ENCODE assay signal across 1 cellular context in the genomic region with DNA sequence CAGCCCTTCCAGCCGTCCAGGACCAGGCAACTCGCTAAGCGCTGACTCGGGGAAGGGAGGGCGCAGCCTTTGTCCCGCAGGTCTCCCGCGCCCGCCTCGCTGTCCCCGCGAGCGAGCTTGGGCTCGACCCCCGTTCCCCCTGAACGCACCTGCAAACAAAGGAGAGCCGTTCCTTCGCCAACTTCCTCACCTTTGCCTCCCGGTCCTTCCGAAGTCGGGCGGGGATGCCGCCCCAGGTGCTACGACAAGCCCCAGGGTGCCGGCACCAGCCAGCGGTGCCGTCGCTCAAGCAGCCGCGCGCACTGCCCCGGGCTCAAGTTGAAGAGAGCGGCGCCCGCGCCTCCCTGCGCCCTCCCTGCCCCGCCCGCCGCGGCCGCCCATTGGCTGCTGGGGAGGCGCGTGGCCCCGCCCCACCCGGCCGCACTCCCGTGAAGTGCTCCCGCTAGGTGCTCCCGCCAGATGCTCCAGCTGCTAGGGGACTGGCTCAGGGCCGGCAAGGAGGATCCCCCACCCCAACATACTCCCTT.
TF ChIP-seq lines count a peak whose summit lies in the region.

No MANE protein-coding gene starts in this region.

TF ChIP-seq in HEK293, 187 proteins besides CTCF, POLR2A, EP300 and RAD21 (continued from another document and continues in another):
- TF ChIP-seq, protein P1, sequence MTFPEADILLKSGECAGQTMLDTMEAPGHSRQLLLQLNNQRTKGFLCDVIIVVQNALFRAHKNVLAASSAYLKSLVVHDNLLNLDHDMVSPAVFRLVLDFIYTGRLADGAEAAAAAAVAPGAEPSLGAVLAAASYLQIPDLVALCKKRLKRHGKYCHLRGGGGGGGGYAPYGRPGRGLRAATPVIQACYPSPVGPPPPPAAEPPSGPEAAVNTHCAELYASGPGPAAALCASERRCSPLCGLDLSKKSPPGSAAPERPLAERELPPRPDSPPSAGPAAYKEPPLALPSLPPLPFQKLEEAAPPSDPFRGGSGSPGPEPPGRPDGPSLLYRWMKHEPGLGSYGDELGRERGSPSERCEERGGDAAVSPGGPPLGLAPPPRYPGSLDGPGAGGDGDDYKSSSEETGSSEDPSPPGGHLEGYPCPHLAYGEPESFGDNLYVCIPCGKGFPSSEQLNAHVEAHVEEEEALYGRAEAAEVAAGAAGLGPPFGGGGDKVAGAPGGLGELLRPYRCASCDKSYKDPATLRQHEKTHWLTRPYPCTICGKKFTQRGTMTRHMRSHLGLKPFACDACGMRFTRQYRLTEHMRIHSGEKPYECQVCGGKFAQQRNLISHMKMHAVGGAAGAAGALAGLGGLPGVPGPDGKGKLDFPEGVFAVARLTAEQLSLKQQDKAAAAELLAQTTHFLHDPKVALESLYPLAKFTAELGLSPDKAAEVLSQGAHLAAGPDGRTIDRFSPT (tag by site-specific recombination; IDR thresholded peaks at IDR 0.05) = no peak
- TF ChIP-seq HOXD13 (CRISPR knock-in tag; IDR thresholded peaks at IDR 0.05; ENCODE audit: borderline replicate concordance) (no peak), ZBTB21 (tag by site-specific recombination; IDR thresholded peaks at IDR 0.05) (no peak), ZNF174 (tag by site-specific recombination; IDR thresholded peaks at IDR 0.05) (no peak), ZNF133 (tag by site-specific recombination; IDR thresholded peaks at IDR 0.05) (no peak), ZNF776 (tag by site-specific recombination; IDR thresholded peaks at IDR 0.05; ENCODE audit: borderline replicate concordance) (no peak), ZNF157 (tag by site-specific recombination; IDR thresholded peaks at IDR 0.05) (no peak), GLI2 (tag by site-specific recombination; IDR thresholded peaks at IDR 0.05; ENCODE audit: borderline replicate concordance, low read depth) (no peak), ZNF677 (tag by site-specific recombination; IDR thresholded peaks at IDR 0.05) (no peak), PRDM10 (tag by site-specific recombination; IDR thresholded peaks at IDR 0.05) (peak; percentile 27; the same call in 1 of the 2 replicates), IKZF3 (tag by site-specific recombination; IDR thresholded peaks at IDR 0.05) (0 out of 2 replicates have a peak, but pooled peaks have one; percentile 22), ZBTB17 (tag by site-specific recombination; IDR thresholded peaks at IDR 0.05) (0 out of 2 replicates have a peak, but pooled peaks have one; percentile 15), ZNF223 (tag by site-specific recombination; IDR thresholded peaks at IDR 0.05) (peak; percentile 87), ZNF16 (tag by site-specific recombination; IDR thresholded peaks at IDR 0.05; ENCODE audit: low read depth) (no peak), ZBTB8A (tag by site-specific recombination; IDR thresholded peaks at IDR 0.05) (peak; percentile 86), ZNF571 (tag by site-specific recombination; IDR thresholded peaks at IDR 0.05) (no peak), ZFP37 (tag by site-specific recombination; IDR thresholded peaks at IDR 0.05) (no peak), PATZ1 (tag by site-specific recombination; IDR thresholded peaks at IDR 0.05) (0 out of 2 replicates have a peak, but pooled peaks have one; percentile 63), ZNF76 (tag by site-specific recombination; IDR thresholded peaks at IDR 0.05; ENCODE audit: borderline replicate concordance, low read depth) (no peak), ZNF335 (tag by site-specific recombination; conservative IDR thresholded peaks at IDR 0.05) (peak; percentile 81), SCRT2 (tag by site-specific recombination; IDR thresholded peaks at IDR 0.05) (no peak), ZNF341 (tag by site-specific recombination; IDR thresholded peaks at IDR 0.05; ENCODE audit: low read depth) (peak; percentile 40; the same call in 1 of the 2 replicates), ZNF654 (tag by site-specific recombination; IDR thresholded peaks at IDR 0.05; ENCODE audit: low read depth) (no peak), ZNF624 (tag by site-specific recombination; IDR thresholded peaks at IDR 0.05) (no peak), ZIC2 (tag by site-specific recombination; IDR thresholded peaks at IDR 0.05) (0 out of 2 replicates have a peak, but pooled peaks have one; percentile 31), SALL2 (tag by site-specific recombination; IDR thresholded peaks at IDR 0.05; ENCODE audit: borderline replicate concordance) (no peak)
- TF ChIP-seq, protein P2, sequence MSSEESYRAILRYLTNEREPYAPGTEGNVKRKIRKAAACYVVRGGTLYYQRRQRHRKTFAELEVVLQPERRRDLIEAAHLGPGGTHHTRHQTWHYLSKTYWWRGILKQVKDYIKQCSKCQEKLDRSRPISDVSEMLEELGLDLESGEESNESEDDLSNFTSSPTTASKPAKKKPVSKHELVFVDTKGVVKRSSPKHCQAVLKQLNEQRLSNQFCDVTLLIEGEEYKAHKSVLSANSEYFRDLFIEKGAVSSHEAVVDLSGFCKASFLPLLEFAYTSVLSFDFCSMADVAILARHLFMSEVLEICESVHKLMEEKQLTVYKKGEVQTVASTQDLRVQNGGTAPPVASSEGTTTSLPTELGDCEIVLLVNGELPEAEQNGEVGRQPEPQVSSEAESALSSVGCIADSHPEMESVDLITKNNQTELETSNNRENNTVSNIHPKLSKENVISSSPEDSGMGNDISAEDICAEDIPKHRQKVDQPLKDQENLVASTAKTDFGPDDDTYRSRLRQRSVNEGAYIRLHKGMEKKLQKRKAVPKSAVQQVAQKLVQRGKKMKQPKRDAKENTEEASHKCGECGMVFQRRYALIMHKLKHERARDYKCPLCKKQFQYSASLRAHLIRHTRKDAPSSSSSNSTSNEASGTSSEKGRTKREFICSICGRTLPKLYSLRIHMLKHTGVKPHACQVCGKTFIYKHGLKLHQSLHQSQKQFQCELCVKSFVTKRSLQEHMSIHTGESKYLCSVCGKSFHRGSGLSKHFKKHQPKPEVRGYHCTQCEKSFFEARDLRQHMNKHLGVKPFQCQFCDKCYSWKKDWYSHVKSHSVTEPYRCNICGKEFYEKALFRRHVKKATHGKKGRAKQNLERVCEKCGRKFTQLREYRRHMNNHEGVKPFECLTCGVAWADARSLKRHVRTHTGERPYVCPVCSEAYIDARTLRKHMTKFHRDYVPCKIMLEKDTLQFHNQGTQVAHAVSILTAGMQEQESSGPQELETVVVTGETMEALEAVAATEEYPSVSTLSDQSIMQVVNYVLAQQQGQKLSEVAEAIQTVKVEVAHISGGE (tag by site-specific recombination; conservative IDR thresholded peaks at IDR 0.05; ENCODE audit: low read depth) = no peak
- TF ChIP-seq, protein P3, sequence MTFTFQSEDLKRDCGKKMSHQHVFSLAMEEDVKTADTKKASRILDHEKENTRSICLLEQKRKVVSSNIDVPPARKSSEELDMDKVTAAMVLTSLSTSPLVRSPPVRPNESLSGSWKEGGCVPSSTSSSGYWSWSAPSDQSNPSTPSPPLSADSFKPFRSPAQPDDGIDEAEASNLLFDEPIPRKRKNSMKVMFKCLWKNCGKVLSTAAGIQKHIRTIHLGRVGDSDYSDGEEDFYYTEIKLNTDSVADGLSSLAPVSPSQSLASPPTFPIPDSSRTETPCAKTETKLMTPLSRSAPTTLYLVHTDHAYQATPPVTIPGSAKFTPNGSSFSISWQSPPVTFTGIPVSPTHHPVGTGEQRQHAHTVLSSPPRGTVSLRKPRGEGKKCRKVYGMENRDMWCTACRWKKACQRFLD (tag by site-specific recombination; IDR thresholded peaks at IDR 0.05) = no peak
- TF ChIP-seq, protein P4, sequence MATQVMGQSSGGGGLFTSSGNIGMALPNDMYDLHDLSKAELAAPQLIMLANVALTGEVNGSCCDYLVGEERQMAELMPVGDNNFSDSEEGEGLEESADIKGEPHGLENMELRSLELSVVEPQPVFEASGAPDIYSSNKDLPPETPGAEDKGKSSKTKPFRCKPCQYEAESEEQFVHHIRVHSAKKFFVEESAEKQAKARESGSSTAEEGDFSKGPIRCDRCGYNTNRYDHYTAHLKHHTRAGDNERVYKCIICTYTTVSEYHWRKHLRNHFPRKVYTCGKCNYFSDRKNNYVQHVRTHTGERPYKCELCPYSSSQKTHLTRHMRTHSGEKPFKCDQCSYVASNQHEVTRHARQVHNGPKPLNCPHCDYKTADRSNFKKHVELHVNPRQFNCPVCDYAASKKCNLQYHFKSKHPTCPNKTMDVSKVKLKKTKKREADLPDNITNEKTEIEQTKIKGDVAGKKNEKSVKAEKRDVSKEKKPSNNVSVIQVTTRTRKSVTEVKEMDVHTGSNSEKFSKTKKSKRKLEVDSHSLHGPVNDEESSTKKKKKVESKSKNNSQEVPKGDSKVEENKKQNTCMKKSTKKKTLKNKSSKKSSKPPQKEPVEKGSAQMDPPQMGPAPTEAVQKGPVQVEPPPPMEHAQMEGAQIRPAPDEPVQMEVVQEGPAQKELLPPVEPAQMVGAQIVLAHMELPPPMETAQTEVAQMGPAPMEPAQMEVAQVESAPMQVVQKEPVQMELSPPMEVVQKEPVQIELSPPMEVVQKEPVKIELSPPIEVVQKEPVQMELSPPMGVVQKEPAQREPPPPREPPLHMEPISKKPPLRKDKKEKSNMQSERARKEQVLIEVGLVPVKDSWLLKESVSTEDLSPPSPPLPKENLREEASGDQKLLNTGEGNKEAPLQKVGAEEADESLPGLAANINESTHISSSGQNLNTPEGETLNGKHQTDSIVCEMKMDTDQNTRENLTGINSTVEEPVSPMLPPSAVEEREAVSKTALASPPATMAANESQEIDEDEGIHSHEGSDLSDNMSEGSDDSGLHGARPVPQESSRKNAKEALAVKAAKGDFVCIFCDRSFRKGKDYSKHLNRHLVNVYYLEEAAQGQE (tag by site-specific recombination; IDR thresholded peaks at IDR 0.05) = no peak
- TF ChIP-seq, protein P5, sequence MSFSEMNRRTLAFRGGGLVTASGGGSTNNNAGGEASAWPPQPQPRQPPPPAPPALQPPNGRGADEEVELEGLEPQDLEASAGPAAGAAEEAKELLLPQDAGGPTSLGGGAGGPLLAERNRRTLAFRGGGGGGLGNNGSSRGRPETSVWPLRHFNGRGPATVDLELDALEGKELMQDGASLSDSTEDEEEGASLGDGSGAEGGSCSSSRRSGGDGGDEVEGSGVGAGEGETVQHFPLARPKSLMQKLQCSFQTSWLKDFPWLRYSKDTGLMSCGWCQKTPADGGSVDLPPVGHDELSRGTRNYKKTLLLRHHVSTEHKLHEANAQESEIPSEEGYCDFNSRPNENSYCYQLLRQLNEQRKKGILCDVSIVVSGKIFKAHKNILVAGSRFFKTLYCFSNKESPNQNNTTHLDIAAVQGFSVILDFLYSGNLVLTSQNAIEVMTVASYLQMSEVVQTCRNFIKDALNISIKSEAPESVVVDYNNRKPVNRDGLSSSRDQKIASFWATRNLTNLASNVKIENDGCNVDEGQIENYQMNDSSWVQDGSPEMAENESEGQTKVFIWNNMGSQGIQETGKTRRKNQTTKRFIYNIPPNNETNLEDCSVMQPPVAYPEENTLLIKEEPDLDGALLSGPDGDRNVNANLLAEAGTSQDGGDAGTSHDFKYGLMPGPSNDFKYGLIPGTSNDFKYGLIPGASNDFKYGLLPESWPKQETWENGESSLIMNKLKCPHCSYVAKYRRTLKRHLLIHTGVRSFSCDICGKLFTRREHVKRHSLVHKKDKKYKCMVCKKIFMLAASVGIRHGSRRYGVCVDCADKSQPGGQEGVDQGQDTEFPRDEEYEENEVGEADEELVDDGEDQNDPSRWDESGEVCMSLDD (tag by site-specific recombination; IDR thresholded peaks at IDR 0.05) = no peak
- TF ChIP-seq, protein P6, sequence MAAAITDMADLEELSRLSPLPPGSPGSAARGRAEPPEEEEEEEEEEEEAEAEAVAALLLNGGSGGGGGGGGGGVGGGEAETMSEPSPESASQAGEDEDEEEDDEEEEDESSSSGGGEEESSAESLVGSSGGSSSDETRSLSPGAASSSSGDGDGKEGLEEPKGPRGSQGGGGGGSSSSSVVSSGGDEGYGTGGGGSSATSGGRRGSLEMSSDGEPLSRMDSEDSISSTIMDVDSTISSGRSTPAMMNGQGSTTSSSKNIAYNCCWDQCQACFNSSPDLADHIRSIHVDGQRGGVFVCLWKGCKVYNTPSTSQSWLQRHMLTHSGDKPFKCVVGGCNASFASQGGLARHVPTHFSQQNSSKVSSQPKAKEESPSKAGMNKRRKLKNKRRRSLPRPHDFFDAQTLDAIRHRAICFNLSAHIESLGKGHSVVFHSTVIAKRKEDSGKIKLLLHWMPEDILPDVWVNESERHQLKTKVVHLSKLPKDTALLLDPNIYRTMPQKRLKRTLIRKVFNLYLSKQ (tag by site-specific recombination; IDR thresholded peaks at IDR 0.05; ENCODE audit: borderline replicate concordance) = no peak
